2 cellular contexts compared by ENCODE assay signal in genomic region chr12:53755451-53756290, GRCh38.
TF ChIP-seq lines count a peak whose summit lies in the region.

No MANE protein-coding gene starts in this region.

TF ChIP-seq in HEK293, 187 proteins besides CTCF, POLR2A, EP300 and RAD21 (continued from another document):
- TF ChIP-seq PRDM10 (tag by site-specific recombination; IDR thresholded peaks at IDR 0.05): peak; percentile 91

TF ChIP-seq in WTC11, 78 proteins besides CTCF, POLR2A, EP300 and RAD21 (continued from another document):
- TF ChIP-seq ZNF281 (CRISPR knock-in tag; IDR thresholded peaks at IDR 0.05): no peak
- no peak for TF ChIP-seq E2F1 (CRISPR knock-in tag; IDR thresholded peaks at IDR 0.05)
- TF ChIP-seq ATF6 (CRISPR knock-in tag; IDR thresholded peaks at IDR 0.05): no peak
- TF ChIP-seq ATF3 (CRISPR knock-in tag; conservative IDR thresholded peaks at IDR 0.05): no peak
- no peak for TF ChIP-seq ZNF671 (CRISPR knock-in tag; IDR thresholded peaks at IDR 0.05)
- no peak for TF ChIP-seq ZNF512 (CRISPR knock-in tag; IDR thresholded peaks at IDR 0.05; ENCODE audit: borderline replicate concordance)
